9 cellular contexts compared by ENCODE assay signal in genomic region chr11:47399860-47400812, GRCh38. TPM values are rescaled to one million over a fixed set of nuclear protein-coding genes. Genes with fewer than 3 reads are reported as not detected.
A peak's percentile ranks its signal among the peaks of the same experiment; 100 is the strongest.
DNase-seq lines count a peak whose midpoint lies in the region; ATAC-seq, FAIRE-seq and TF ChIP-seq lines count a peak whose summit lies in the region.
"Had no signal": no experiment of that assay in that cellular context is flagged by ENCODE, and none has a peak within 500 bp of the region (broad histone marks: within the 10 kb centered on the region; RNA-seq: fewer than 3 reads in every experiment).

No MANE protein-coding gene starts in this region.

- no peak for FAIRE-seq in pancreas (lab: Jason Lieb, UNC)

- H3K4me3 Mint-ChIP-seq in CD4-positive, alpha-beta T cell: peak overlapping the region; percentile 90
- peak overlapping the region; percentile 63 for H3K4me3 Mint-ChIP-seq in activated CD4-positive, alpha-beta memory T cell treated with anti-CD3 and anti-CD28 coated beads, Interleukin-2, amount 10 ng/mL, durations not matched to agents 7 days and 5 days

- peak overlapping the region; percentile 78 for H3K27ac Mint-ChIP-seq in CD4-positive, alpha-beta T cell
- no peak overlapping the region for H3K27ac Mint-ChIP-seq in activated CD4-positive, alpha-beta memory T cell treated with anti-CD3 and anti-CD28 coated beads, Interleukin-2, amount 10 ng/mL, durations not matched to agents 7 days and 5 days

- peaks cover 0 to 5% (median 0%) of the 10 kb centered on the region in 3 donors for H3K4me1 ChIP-seq in pancreas

- no peak for TF ChIP-seq CTCF in CD4-positive, alpha-beta T cell (IDR thresholded peaks at IDR 0.05)
- TF ChIP-seq CTCF in fibroblast of mammary gland (conservative IDR thresholded peaks at IDR 0.05; ENCODE audit: control insufficient read depth, insufficient read depth, low read depth, low read length) (no peak), pancreas (IDR thresholded peaks at IDR 0.05) (no peak)

- no peaks in the 10 kb centered on the region for H3K36me3 ChIP-seq in pancreas

- CTCF ChIA-PET in CD4-positive, alpha-beta T cell (lab: Charles Lee): interaction anchor here (0.6 to 2.0 kb wide), 4 partner anchors 8 to 54 kb away, joined by 3 to 9 read pairs (median 3); partner anchors contain the start of gene SLC39A13
- CTCF ChIA-PET in activated CD4-positive, alpha-beta memory T cell treated with anti-CD3 and anti-CD28 coated beads, Interleukin-2, amount 10 ng/mL, durations not matched to agents 7 days and 5 days (lab: Charles Lee): interaction anchor here (1.1 to 9.5 kb wide), 4 partner anchors 9 to 185 kb away, joined by 3 to 63 read pairs (median 5); partner anchors contain the start of genes DDB2 and SLC39A13

- POLR2A ChIA-PET in CD4-positive, alpha-beta T cell (lab: Charles Lee): interaction anchor here (0.6 to 1.7 kb wide), 9 partner anchors 8 to 29 kb away, joined by 3 to 12 read pairs (median 4); partner anchors contain the start of genes PSMC3, SLC39A13 and SPI1
- POLR2A ChIA-PET in activated CD4-positive, alpha-beta memory T cell treated with anti-CD3 and anti-CD28 coated beads, Interleukin-2, amount 10 ng/mL, durations not matched to agents 7 days and 5 days (lab: Charles Lee): interaction anchor here (0.8 to 2.1 kb wide), 7 partner anchors 8 to 185 kb away, joined by 3 to 6 read pairs (median 4); partner anchors contain the start of genes DDB2, MADD and SLC39A13

- DNase-seq in CD4-positive, alpha-beta T cell: peak in 6 of 10 experiments; percentile 31 to 53 (median 42)
- peak; percentile 44 for DNase-seq in activated CD4-positive, alpha-beta memory T cell treated with anti-CD3 and anti-CD28 coated beads, Interleukin-2, amount 10 ng/mL, durations not matched to agents 7 days and 5 days
- no peak for DNase-seq in fibroblast of mammary gland (ENCODE audit: low read depth)
- DNase-seq in pancreas: peak in 3 of 6 donors; percentile 26 to 61 (median 47)
- DNase-seq in mesenteric fat pad (ENCODE audit: low spot score): no peak
- DNase-seq in NCI-H1105 treated with DMSO at 0.1 percent for 48 hours (lab: John Stamatoyannopoulos, UW): no peak

- H3K9me3 Mint-ChIP-seq in CD4-positive, alpha-beta T cell: no peaks in the 10 kb centered on the region
- H3K9me3 Mint-ChIP-seq in activated CD4-positive, alpha-beta memory T cell treated with anti-CD3 and anti-CD28 coated beads, Interleukin-2, amount 10 ng/mL, durations not matched to agents 7 days and 5 days: no peaks in the 10 kb centered on the region

- no peaks in the 10 kb centered on the region for H3K27me3 Mint-ChIP-seq in CD4-positive, alpha-beta T cell
- no peaks in the 10 kb centered on the region for H3K27me3 Mint-ChIP-seq in activated CD4-positive, alpha-beta memory T cell treated with anti-CD3 and anti-CD28 coated beads, Interleukin-2, amount 10 ng/mL, durations not matched to agents 7 days and 5 days

- H3K4me3 ChIP-seq in fibroblast of mammary gland (ENCODE audit: control insufficient read depth, low read depth, low read length) (peak overlapping the region; percentile 44), pancreas (peak overlapping the region; percentile 43 to 61 (median 46))

- peak; percentile 76 for ATAC-seq in CD4-positive, alpha-beta T cell (ENCODE audit: poor library complexity)
- ATAC-seq in GM19324 (IDR thresholded peaks at IDR 0.05; ENCODE audit: low FRiP score, unreplicated experiment) (peak; percentile 54), HG03439 (IDR thresholded peaks at IDR 0.05; ENCODE audit: unreplicated experiment) (peak; percentile 36), pancreas (peak; percentile 82 to 92 (median 87))

- peaks cover 33% of the 10 kb centered on the region for H3K4me1 Mint-ChIP-seq in CD4-positive, alpha-beta T cell (ENCODE audit: low read depth)
- peaks cover 22% of the 10 kb centered on the region for H3K4me1 Mint-ChIP-seq in activated CD4-positive, alpha-beta memory T cell treated with anti-CD3 and anti-CD28 coated beads, Interleukin-2, amount 10 ng/mL, durations not matched to agents 7 days and 5 days

- H3K36me3 Mint-ChIP-seq in CD4-positive, alpha-beta T cell (ENCODE audit: low read depth): no peaks in the 10 kb centered on the region
- no peaks in the 10 kb centered on the region for H3K36me3 Mint-ChIP-seq in activated CD4-positive, alpha-beta memory T cell treated with anti-CD3 and anti-CD28 coated beads, Interleukin-2, amount 10 ng/mL, durations not matched to agents 7 days and 5 days (ENCODE audit: low read depth)

- H3K27ac ChIP-seq in CD4-positive, alpha-beta T cell (ENCODE audit: low read depth, low read length): peak overlapping the region; percentile 65
- peak overlapping the region in 3 of 4 donors; percentile 46 to 65 (median 63) for H3K27ac ChIP-seq in pancreas

- H3K27me3 ChIP-seq in CD4-positive, alpha-beta T cell (ENCODE audit: control insufficient read depth, insufficient read depth, low read length): no peaks in the 10 kb centered on the region
- H3K27me3 ChIP-seq in pancreas: no peaks in the 10 kb centered on the region

- no peaks in the 10 kb centered on the region for H3K9me3 ChIP-seq in CD4-positive, alpha-beta T cell (ENCODE audit: control insufficient read depth, low read length)
- no peaks in the 10 kb centered on the region for H3K9me3 ChIP-seq in pancreas

- intact Hi-C loops in CD4-positive, alpha-beta T cell (cut with DNase I, micrococcal nuclease): loop anchor here in 1 of 2 experiments (10.0 kb wide), 2 partner anchors 365 to 465 kb away; partner anchors contain the start of genes CSTPP1 and FNBP4
- intact Hi-C loops in pancreas (cut with DNase I): no loop called here

- 5 to 12% methylated on average over 23 to 46 of the region's 47 CpGs for WGBS in pancreas, 2 donors

RNA-seq across cellular contexts. Expression of gene SLC39A13, which starts 8.3 kb away (rescaled TPM):
- total RNA-seq in CD4-positive, alpha-beta T cell: 10 to 100 TPM; 36.6 to 39.2 TPM
- total RNA-seq in activated CD4-positive, alpha-beta memory T cell treated with anti-CD3 and anti-CD28 coated beads, Interleukin-2, amount 10 ng/mL, durations not matched to agents 7 days and 5 days: 10 to 100 TPM; 23.6 to 24.2 TPM
- total RNA-seq in pancreas (10 to 100 TPM; 14.6 to 28.5 (median 19.3) TPM), mesenteric fat pad (49.7 TPM)
- polyA plus RNA-seq in pancreas: 10 to 100 TPM; 52.6 to 55.6 TPM

RNA-seq across cellular contexts. Expression of gene SPI1, which starts 21.8 kb away (rescaled TPM):
- total RNA-seq in CD4-positive, alpha-beta T cell: 1 to 10 TPM; 4.9 to 5.9 TPM
- not detected for total RNA-seq in activated CD4-positive, alpha-beta memory T cell treated with anti-CD3 and anti-CD28 coated beads, Interleukin-2, amount 10 ng/mL, durations not matched to agents 7 days and 5 days
- total RNA-seq in pancreas (10 to 100 TPM in 2 of 6 donors, 1 to 10 TPM in 4; 1.0 to 24.2 (median 4.5) TPM), mesenteric fat pad (74.7 TPM)
- 1 to 10 TPM; 4.7 to 7.6 TPM for polyA plus RNA-seq in pancreas
- total RNA-seq: T-helper 1 cell treated with Interleukin-12 subunit alpha and Interleukin-12 subunit beta and Interleukin-4 antibody, amounts not matched to agents 30 ng/mL and 1 ng/mL, for 36 hours had no signal

RNA-seq across cellular contexts. Expression of gene PSMC3, which starts 26.1 kb away (rescaled TPM):
- total RNA-seq in CD4-positive, alpha-beta T cell: 10 to 100 TPM; 51.3 to 59.5 TPM
- total RNA-seq in activated CD4-positive, alpha-beta memory T cell treated with anti-CD3 and anti-CD28 coated beads, Interleukin-2, amount 10 ng/mL, durations not matched to agents 7 days and 5 days: 100 to 1,000 TPM; 111 to 112 TPM
- total RNA-seq in pancreas: 10 to 100 TPM; 37.4 to 59.4 (median 50.3) TPM
- 10 to 100 TPM; 55.0 to 67.5 TPM for polyA plus RNA-seq in pancreas
- total RNA-seq in mesenteric fat pad: 116 TPM

RNA-seq across cellular contexts. Expression of gene MYBPC3, which starts 47.6 kb away (rescaled TPM):
- total RNA-seq in CD4-positive, alpha-beta T cell: not detected
- total RNA-seq in activated CD4-positive, alpha-beta memory T cell treated with anti-CD3 and anti-CD28 coated beads, Interleukin-2, amount 10 ng/mL, durations not matched to agents 7 days and 5 days: not detected
- 1 to 10 TPM in 1 of 6 donors, under 1 TPM in 3, not detected in 2; 0.06 to 1.0 (median 0.09) TPM for total RNA-seq in pancreas
- polyA plus RNA-seq in pancreas: under 1 TPM; 0.14 to 0.23 TPM
- 0.48 TPM for total RNA-seq in mesenteric fat pad
- total RNA-seq: T-helper 1 cell treated with Interleukin-12 subunit alpha and Interleukin-12 subunit beta and Interleukin-4 antibody, amounts not matched to agents 30 ng/mL and 1 ng/mL, for 36 hours had no signal

RNA-seq across cellular contexts. Expression of gene RAPSN, which starts 48.8 kb away (rescaled TPM):
- under 1 TPM; 0.56 to 0.85 TPM for total RNA-seq in CD4-positive, alpha-beta T cell
- under 1 TPM; 0.30 to 0.65 TPM for total RNA-seq in activated CD4-positive, alpha-beta memory T cell treated with anti-CD3 and anti-CD28 coated beads, Interleukin-2, amount 10 ng/mL, durations not matched to agents 7 days and 5 days
- total RNA-seq in pancreas (under 1 TPM; 0.18 to 0.56 (median 0.30) TPM), mesenteric fat pad (0.55 TPM)
- polyA plus RNA-seq in pancreas: under 1 TPM; 0.34 to 0.92 TPM

Comparison
In these comparisons a context has a peak if more than half of its experiments do, and no peak if none do; other contexts are left out.
1. ATAC-seq: peak in every context shown above with its lines; median percentile 87 in pancreas; 76 in CD4-positive, alpha-beta T cell; 54 in GM19324; 36 in HG03439.
2. DNase-seq: peak in CD4-positive, alpha-beta T cell (6 of 10) and activated CD4-positive, alpha-beta memory T cell treated with anti-CD3 and anti-CD28 coated beads, Interleukin-2, amount 10 ng/mL, durations not matched to agents 7 days and 5 days (single experiment); none in fibroblast of mammary gland (single experiment), mesenteric fat pad (single experiment) and NCI-H1105 treated with DMSO at 0.1 percent for 48 hours (single experiment).